ENCODE assay signal across 15 cellular contexts in genomic region chr7:124566576-124566975, GRCh38.
DNase-seq lines count a peak whose midpoint lies in the region; ATAC-seq, FAIRE-seq and TF ChIP-seq lines count a peak whose summit lies in the region.
"Had no signal": no experiment of that assay in that cellular context is flagged by ENCODE, and none has a peak within 500 bp of the region (broad histone marks: within the 10 kb centered on the region; RNA-seq: fewer than 3 reads in every experiment).

No MANE protein-coding gene starts in this region.

- ATAC-seq in psoas muscle = no peak
- ATAC-seq in activated naive CD4-positive, alpha-beta T cell treated with anti-CD3 and anti-CD28 coated beads, Interleukin-2, amount 50 U/mL, for 72 hours = no peak
- ATAC-seq: activated CD8-positive, alpha-beta T cell treated with anti-CD3 and anti-CD28 coated beads, Interleukin-2, amount 10 ng/mL, durations not matched to agents 7 days and 5 days; gastrocnemius medialis had no signal

- 55 to 64% (median 60%) methylated on average over 4 of the region's 4 CpGs for WGBS in psoas muscle, 3 donors

- no peak overlapping the region for H3K27ac Mint-ChIP-seq in activated naive CD4-positive, alpha-beta T cell treated with anti-CD3 and anti-CD28 coated beads, Interleukin-2, amount 50 U/mL, for 72 hours
- H3K27ac Mint-ChIP-seq: activated CD8-positive, alpha-beta T cell treated with anti-CD3 and anti-CD28 coated beads, Interleukin-2, amount 10 ng/mL, durations not matched to agents 7 days and 5 days had no signal

- H3K9me3 Mint-ChIP-seq in activated naive CD4-positive, alpha-beta T cell treated with anti-CD3 and anti-CD28 coated beads, Interleukin-2, amount 50 U/mL, for 72 hours = peaks cover 4% of the 10 kb centered on the region in 2 donors
- H3K9me3 Mint-ChIP-seq: neural crest cell had no signal

- TF ChIP-seq CTCF in bronchial epithelial cell (IDR thresholded peaks at IDR 0.05; ENCODE audit: insufficient read depth, low read length, severe bottlenecking) (no peak), psoas muscle (IDR thresholded peaks at IDR 0.05) (no peak)

- FAIRE-seq in bronchial epithelial cell (lab: Jason Lieb, UNC) = no peak
- FAIRE-seq: GM18507 had no signal

- DNase-seq in AG08396 (ENCODE audit: low spot score) (peak; percentile 4), MG63 (peak; percentile 75), bronchial epithelial cell (ENCODE audit: low read depth) (peak; percentile 80), iris pigment epithelial cell (ENCODE audit: low read depth) (peak; percentile 50), psoas muscle (no peak)
- DNase-seq in stimulated activated CD4-positive, alpha-beta T cell treated with anti-CD3 and anti-CD28 coated beads, Interleukin-4, amount 100 ng/mL, for 1 hour = no peak
- no peak for DNase-seq in activated CD8-positive, alpha-beta memory T cell treated with anti-CD3 and anti-CD28 coated beads, Interleukin-2, amount 50 U/mL, for 48 hours
- DNase-seq in activated naive CD4-positive, alpha-beta T cell treated with anti-CD3 and anti-CD28 coated beads, Interleukin-2, amount 50 U/mL, for 72 hours (ENCODE audit: low spot score in 2 of 2) = no peak
- DNase-seq: ACHN; activated CD8-positive, alpha-beta T cell treated with anti-CD3 and anti-CD28 coated beads, Interleukin-2, amount 10 ng/mL, durations not matched to agents 7 days and 5 days; DMS79 treated with DMSO at 0.1 percent for 48 hours; gastrocnemius medialis; T-helper 2 cell had no signal

- H3K36me3 Mint-ChIP-seq in activated naive CD4-positive, alpha-beta T cell treated with anti-CD3 and anti-CD28 coated beads, Interleukin-2, amount 50 U/mL, for 72 hours = no peaks in the 10 kb centered on the region

- H3K4me1 ChIP-seq in psoas muscle = no peaks in the 10 kb centered on the region
- H3K4me1 ChIP-seq: gastrocnemius medialis had no signal

- H3K36me3 ChIP-seq in MG63 (no peaks in the 10 kb centered on the region), bronchial epithelial cell (ENCODE audit: control insufficient read depth, insufficient read depth, low read length) (no peaks in the 10 kb centered on the region), psoas muscle (ENCODE audit: insufficient read depth in 1 of 2, low read depth in 1 of 2) (no peaks in the 10 kb centered on the region)
- H3K36me3 ChIP-seq: gastrocnemius medialis had no signal

- no peaks in the 10 kb centered on the region for H3K27me3 ChIP-seq in MG63
- H3K27me3 ChIP-seq in bronchial epithelial cell (ENCODE audit: control insufficient read depth, insufficient read depth, low read length) = peaks cover 3% of the 10 kb centered on the region
- H3K27me3 ChIP-seq in psoas muscle (ENCODE audit: insufficient read depth in 3 of 3, low read length in 2 of 3) = no peaks in the 10 kb centered on the region
- H3K27me3 ChIP-seq: gastrocnemius medialis had no signal

- intact Hi-C loops in psoas muscle (cut with DNase I) = no loop called here

- H3K27ac ChIP-seq in psoas muscle = no peak overlapping the region
- H3K27ac ChIP-seq: gastrocnemius medialis had no signal

- H3K9me3 ChIP-seq in MG63 (no peaks in the 10 kb centered on the region), psoas muscle (no peaks in the 10 kb centered on the region)
- H3K9me3 ChIP-seq: gastrocnemius medialis had no signal

- H3K4me3 ChIP-seq in MG63 = no peak overlapping the region
- H3K4me3 ChIP-seq in bronchial epithelial cell (ENCODE audit: low read depth, low read length) = no peak overlapping the region
- no peak overlapping the region for H3K4me3 ChIP-seq in psoas muscle
- H3K4me3 ChIP-seq: gastrocnemius medialis had no signal

Comparison
In these comparisons a context has a peak if more than half of its experiments do, and no peak if none do; other contexts are left out.
1. DNase-seq: peak in AG08396 (single experiment), MG63 (single experiment), bronchial epithelial cell (single experiment) and iris pigment epithelial cell (single experiment); none in stimulated activated CD4-positive, alpha-beta T cell treated with anti-CD3 and anti-CD28 coated beads, Interleukin-4, amount 100 ng/mL, for 1 hour (single experiment), activated CD8-positive, alpha-beta memory T cell treated with anti-CD3 and anti-CD28 coated beads, Interleukin-2, amount 50 U/mL, for 48 hours (single experiment), psoas muscle (0 of 2) and activated naive CD4-positive, alpha-beta T cell treated with anti-CD3 and anti-CD28 coated beads, Interleukin-2, amount 50 U/mL, for 72 hours (0 of 2).